ENCODE assay signal across 25 cellular contexts in genomic region chr9:16012621-16013020, GRCh38.
DNase-seq lines count a peak whose midpoint lies in the region; ATAC-seq and TF ChIP-seq lines count a peak whose summit lies in the region.
"Had no signal": no experiment of that assay in that cellular context is flagged by ENCODE, and none has a peak within 500 bp of the region (broad histone marks: within the 10 kb centered on the region; RNA-seq: fewer than 3 reads in every experiment).

No MANE protein-coding gene starts in this region.

- H3K9me3 Mint-ChIP-seq in osteocyte (ENCODE audit: unreplicated experiment), result peaks cover 31% of the 10 kb centered on the region
- H3K9me3 Mint-ChIP-seq: type B pancreatic cell had no signal

- H3K27ac Mint-ChIP-seq in osteocyte (ENCODE audit: unreplicated experiment), result no peak overlapping the region
- no peak overlapping the region for H3K27ac Mint-ChIP-seq in T-helper 17 cell
- H3K27ac Mint-ChIP-seq: activated naive CD8-positive, alpha-beta T cell treated with anti-CD3 and anti-CD28 coated beads, Interleukin-2, amount 10 ng/mL, durations not matched to agents 7 days and 5 days; type B pancreatic cell had no signal

- H3K9me3 ChIP-seq in mesenchymal stem cell (ENCODE audit: control insufficient read depth, low read length) (peaks cover 20% of the 10 kb centered on the region), T-helper 17 cell (ENCODE audit: control insufficient read depth, low read length, poor library complexity, severe bottlenecking) (no peaks in the 10 kb centered on the region), aorta (ENCODE audit: control insufficient read depth, low read length) (peaks cover 3% of the 10 kb centered on the region), WERI-Rb-1 (ENCODE audit: severe bottlenecking) (no peaks in the 10 kb centered on the region)
- H3K9me3 ChIP-seq: colonic mucosa, prostate gland had no signal

- H3K27me3 Mint-ChIP-seq in osteocyte (ENCODE audit: unreplicated experiment) (no peaks in the 10 kb centered on the region), T-helper 17 cell (no peaks in the 10 kb centered on the region)
- H3K27me3 Mint-ChIP-seq: activated naive CD8-positive, alpha-beta T cell treated with anti-CD3 and anti-CD28 coated beads, Interleukin-2, amount 10 ng/mL, durations not matched to agents 7 days and 5 days; type B pancreatic cell had no signal

- H3K4me3 Mint-ChIP-seq in osteocyte (ENCODE audit: unreplicated experiment) (no peak overlapping the region), T-helper 17 cell (no peak overlapping the region)
- H3K4me3 Mint-ChIP-seq: activated naive CD8-positive, alpha-beta T cell treated with anti-CD3 and anti-CD28 coated beads, Interleukin-2, amount 10 ng/mL, durations not matched to agents 7 days and 5 days; type B pancreatic cell had no signal

- H4K8ac ChIP-seq in mesenchymal stem cell (ENCODE audit: low read length), result no peak overlapping the region

- H2AK5ac ChIP-seq in mesenchymal stem cell (ENCODE audit: low read length, severe bottlenecking), result no peak overlapping the region

- H3K4me1 Mint-ChIP-seq in osteocyte (ENCODE audit: unreplicated experiment) (peaks cover 4% of the 10 kb centered on the region), T-helper 17 cell (no peaks in the 10 kb centered on the region)

- H3K4me3 ChIP-seq in mesenchymal stem cell (ENCODE audit: insufficient read depth in 1 of 2, low read depth in 1 of 2, low read length in 2 of 2) (no peak overlapping the region), aorta (ENCODE audit: low read length in 2 of 2) (no peak overlapping the region), WERI-Rb-1 (ENCODE audit: low read depth, low read length) (no peak overlapping the region)
- H3K4me3 ChIP-seq: BLaER1, colonic mucosa, esophagus muscularis mucosa, Peyer's patch, prostate gland had no signal

- no peaks in the 10 kb centered on the region for H3K27me3 ChIP-seq in mesenchymal stem cell (ENCODE audit: control insufficient read depth in 1 of 2, insufficient read depth in 1 of 2, low read length in 2 of 2)
- no peaks in the 10 kb centered on the region for H3K27me3 ChIP-seq in aorta (ENCODE audit: control insufficient read depth in 1 of 2, insufficient read depth in 2 of 2, low read length in 1 of 2)
- H3K27me3 ChIP-seq in WERI-Rb-1 (ENCODE audit: insufficient read depth, low read depth, severe bottlenecking), result no peaks in the 10 kb centered on the region
- H3K27me3 ChIP-seq: BLaER1, colonic mucosa, esophagus muscularis mucosa, Peyer's patch had no signal

- H3K79me1 ChIP-seq in mesenchymal stem cell (replicated peaks; ENCODE audit: low read length, poor library complexity, severe bottlenecking), result no peaks in the 10 kb centered on the region

- H3K4me1 ChIP-seq in mesenchymal stem cell (ENCODE audit: control insufficient read depth, insufficient read depth, low read depth, low read length) (peaks cover 2% of the 10 kb centered on the region), aorta (ENCODE audit: control insufficient read depth in 1 of 2, insufficient read depth in 2 of 2, low read length in 2 of 2) (no peaks in the 10 kb centered on the region)
- H3K4me1 ChIP-seq: BLaER1, colonic mucosa, esophagus muscularis mucosa, Peyer's patch, prostate gland had no signal

- H3K36me3 Mint-ChIP-seq in osteocyte (ENCODE audit: unreplicated experiment) (peaks cover 3% of the 10 kb centered on the region), T-helper 17 cell (ENCODE audit: low read depth) (no peaks in the 10 kb centered on the region)
- H3K36me3 Mint-ChIP-seq: activated naive CD8-positive, alpha-beta T cell treated with anti-CD3 and anti-CD28 coated beads, Interleukin-2, amount 10 ng/mL, durations not matched to agents 7 days and 5 days; type B pancreatic cell had no signal

- no peak overlapping the region for H2BK5ac ChIP-seq in mesenchymal stem cell (ENCODE audit: low read depth, low read length, poor library complexity, severe bottlenecking)

- DNase-seq in AG08395 (ENCODE audit: low spot score) (peak; percentile 40), LHCN-M2 (ENCODE audit: low read depth) (peak; percentile 66), astrocyte of the hippocampus (ENCODE audit: low read depth, low spot score) (peak; percentile 18), mesenchymal stem cell (peak; percentile 49), osteocyte (ENCODE audit: extremely low spot score, unreplicated experiment) (no peak), T-helper 17 cell (no peak), aorta (no peak), WERI-Rb-1 (no peak)
- DNase-seq: activated CD4-positive, alpha-beta T cell treated with anti-CD3 and anti-CD28 coated beads, Interleukin-2, amount 50 U/mL, for 4 hours; activated CD4-positive, CD25-positive, alpha-beta regulatory T cell; activated CD8-positive, alpha-beta memory T cell treated with anti-CD3 and anti-CD28 coated beads, Interleukin-2, amount 50 U/mL, for 48 hours; activated naive CD8-positive, alpha-beta T cell treated with anti-CD3 and anti-CD28 coated beads, Interleukin-2, amount 10 ng/mL, durations not matched to agents 7 days and 5 days; colonic mucosa; DMS53; Karpas-422; NCI-H1048; NCI-H187; NCI-H2171 treated with DMSO at 0.1 percent for 48 hours; NCI-H526; Peyer's patch; T-helper 9 cell had no signal

- H3K18ac ChIP-seq in mesenchymal stem cell (ENCODE audit: low read depth in 1 of 2, low read length in 2 of 2), result peak overlapping the region in 1 of 2 experiments; percentile 6

- no peak overlapping the region for H3K23ac ChIP-seq in mesenchymal stem cell (ENCODE audit: low read length in 2 of 2)

- H3K14ac ChIP-seq in mesenchymal stem cell (ENCODE audit: low read length in 2 of 2), result no peak overlapping the region

- no peak overlapping the region for H3K9ac ChIP-seq in mesenchymal stem cell (ENCODE audit: low read length)
- H3K9ac ChIP-seq: BLaER1 had no signal

- intact Hi-C loops in aorta (cut with DNase I), result no loop called here

- TF ChIP-seq CTCF in osteocyte (IDR thresholded peaks at IDR 0.05), result no peak
- TF ChIP-seq CTCF in WERI-Rb-1 (IDR thresholded peaks at IDR 0.05; ENCODE audit: low read depth, low read length), result no peak

- ATAC-seq in T-helper 17 cell (no peak), aorta (ENCODE audit: low FRiP score) (no peak)

- no peak overlapping the region for H2BK120ac ChIP-seq in mesenchymal stem cell (ENCODE audit: low read depth, low read length)

- no peak overlapping the region for H4K91ac ChIP-seq in mesenchymal stem cell (ENCODE audit: low read length)

- H3K36me3 ChIP-seq in mesenchymal stem cell (ENCODE audit: control insufficient read depth in 1 of 2, insufficient read depth in 2 of 2, low read depth in 1 of 2, low read length in 2 of 2), result no peaks in the 10 kb centered on the region
- H3K36me3 ChIP-seq in aorta (ENCODE audit: control insufficient read depth in 1 of 2, insufficient read depth in 2 of 2, low read length in 1 of 2), result no peaks in the 10 kb centered on the region
- H3K36me3 ChIP-seq in WERI-Rb-1, result no peaks in the 10 kb centered on the region
- H3K36me3 ChIP-seq: BLaER1, colonic mucosa, esophagus muscularis mucosa, Peyer's patch, prostate gland had no signal

- peak overlapping the region in 1 of 2 experiments; percentile 63 for H2BK12ac ChIP-seq in mesenchymal stem cell (ENCODE audit: low read length in 2 of 2)

- no peak overlapping the region for H3K4ac ChIP-seq in mesenchymal stem cell (ENCODE audit: low read depth in 1 of 2, low read length in 2 of 2)

- WGBS in mesenchymal stem cell, result 79% methylated on average over 2 of the region's 2 CpGs
- WGBS in aorta, 2 donors, result 83 to 90% methylated on average over 2 of the region's 2 CpGs

- H3K27ac ChIP-seq in mesenchymal stem cell (ENCODE audit: low read length, poor library complexity, severe bottlenecking) (no peak overlapping the region), aorta (ENCODE audit: low read depth in 1 of 2, low read length in 2 of 2) (no peak overlapping the region), WERI-Rb-1 (no peak overlapping the region)
- H3K27ac ChIP-seq: BLaER1, colonic mucosa, esophagus muscularis mucosa, Peyer's patch, prostate gland had no signal

- no peak overlapping the region for H3K4me2 ChIP-seq in mesenchymal stem cell (ENCODE audit: low read length, poor library complexity, severe bottlenecking)
- H3K4me2 ChIP-seq: BLaER1 had no signal

- H2AFZ ChIP-seq in mesenchymal stem cell (ENCODE audit: low read depth, low read length), result no peak overlapping the region

- no peak overlapping the region for H2BK15ac ChIP-seq in mesenchymal stem cell (ENCODE audit: low read depth, poor library complexity, severe bottlenecking)

Comparison
In these comparisons a context has a peak if more than half of its experiments do, and no peak if none do; other contexts are left out.
1. DNase-seq: peak in AG08395 (single experiment), LHCN-M2 (single experiment), astrocyte of the hippocampus (single experiment) and mesenchymal stem cell (single experiment); none in osteocyte (single experiment), T-helper 17 cell (0 of 3), aorta (0 of 2) and WERI-Rb-1 (single experiment).